Comparison of ENCODE assay signal across 1 cellular context in genomic region chr10:92591550-92592140, GRCh38.
A peak's percentile ranks its signal among the peaks of the same experiment; 100 is the strongest.
TF ChIP-seq lines count a peak whose summit lies in the region.

No MANE protein-coding gene starts in this region.

TF ChIP-seq in HepG2, 621 proteins besides CTCF, POLR2A, EP300 and RAD21 (continued from another document):
- TF ChIP-seq ZNF710 (CRISPR knock-in tag; IDR thresholded peaks at IDR 0.05; ENCODE audit: borderline replicate concordance) (no peak), ZNF383 (CRISPR knock-in tag; IDR thresholded peaks at IDR 0.05; ENCODE audit: borderline replicate concordance) (no peak), AKAP8 (CRISPR knock-in tag; IDR thresholded peaks at IDR 0.05) (no peak), ZNF256 (CRISPR knock-in tag; conservative IDR thresholded peaks at IDR 0.05) (no peak), ZNF704 (CRISPR knock-in tag; IDR thresholded peaks at IDR 0.05; ENCODE audit: borderline replicate concordance) (no peak), ZBTB34 (CRISPR knock-in tag; IDR thresholded peaks at IDR 0.05) (peak; percentile 77), ZNF512B (CRISPR knock-in tag; IDR thresholded peaks at IDR 0.05; ENCODE audit: borderline replicate concordance) (0 out of 2 replicates have a peak, but pooled peaks have one; percentile 29), ATF4 (CRISPR knock-in tag; IDR thresholded peaks at IDR 0.05) (0 out of 4 replicates have a peak, but pooled peaks of 1 of the 2 experiments have one; percentile 40), SKI (IDR thresholded peaks at IDR 0.05; ENCODE audit: partially characterized antibody) (no peak), NPAS2 (CRISPR knock-in tag; IDR thresholded peaks at IDR 0.05; ENCODE audit: borderline replicate concordance) (no peak), ZNF546 (CRISPR knock-in tag; conservative IDR thresholded peaks at IDR 0.05) (no peak), MZF1 (CRISPR knock-in tag; IDR thresholded peaks at IDR 0.05; ENCODE audit: borderline replicate concordance) (no peak), HDAC6 (IDR thresholded peaks at IDR 0.05; ENCODE audit: low read depth, low read length) (no peak), RARG (CRISPR knock-in tag; IDR thresholded peaks at IDR 0.05; ENCODE audit: low read depth) (no peak), ZNF20 (CRISPR knock-in tag; IDR thresholded peaks at IDR 0.05) (no peak), THAP7 (CRISPR knock-in tag; IDR thresholded peaks at IDR 0.05) (no peak), AFF4 (CRISPR knock-in tag; IDR thresholded peaks at IDR 0.05) (no peak), ZNF350 (CRISPR knock-in tag; IDR thresholded peaks at IDR 0.05; ENCODE audit: borderline replicate concordance, low read depth) (peak; percentile 34; the same call in 1 of the 2 replicates), NFATC3 (CRISPR knock-in tag; IDR thresholded peaks at IDR 0.05) (no peak), ZNF282 (IDR thresholded peaks at IDR 0.05; ENCODE audit: partially characterized antibody) (no peak), ZNF432 (CRISPR knock-in tag; IDR thresholded peaks at IDR 0.05; ENCODE audit: borderline replicate concordance) (no peak), ZBTB20 (CRISPR knock-in tag; IDR thresholded peaks at IDR 0.05; ENCODE audit: borderline replicate concordance, low read depth) (0 out of 2 replicates have a peak, but pooled peaks have one; percentile 19), HMG20A (CRISPR knock-in tag; IDR thresholded peaks at IDR 0.05; ENCODE audit: borderline replicate concordance) (0 out of 2 replicates have a peak, but pooled peaks have one; percentile 43), TOPORS (CRISPR knock-in tag; IDR thresholded peaks at IDR 0.05) (no peak; the same call in 1 of the 2 replicates), GATAD2A (CRISPR knock-in tag; IDR thresholded peaks at IDR 0.05) (peak; percentile 76), HMGXB4 (CRISPR knock-in tag; IDR thresholded peaks at IDR 0.05; ENCODE audit: borderline replicate concordance in 1 of 2, low read depth in 1 of 2) (peak; percentile 66 to 78), RFX1 (IDR thresholded peaks at IDR 0.05) (no peak), SOX13 (IDR thresholded peaks at IDR 0.05) (no peak; the same call in 1 of the 2 replicates), SOX13 (CRISPR knock-in tag; conservative IDR thresholded peaks at IDR 0.05 in 1 of 2, IDR thresholded peaks at IDR 0.05 in 1 of 2) (peak in 1 of 2 experiments; percentile 57; a peak in 1 of 4 replicates), ASH2L (IDR thresholded peaks at IDR 0.05; ENCODE audit: insufficient read length, low read depth, low read length) (peak; percentile 59), JARID2 (CRISPR knock-in tag; IDR thresholded peaks at IDR 0.05; ENCODE audit: insufficient replicate concordance) (no peak), ZBTB46 (CRISPR knock-in tag; IDR thresholded peaks at IDR 0.05; ENCODE audit: borderline replicate concordance) (no peak), PAWR (CRISPR knock-in tag; IDR thresholded peaks at IDR 0.05; ENCODE audit: borderline replicate concordance) (no peak)
